In the genomic region with DNA sequence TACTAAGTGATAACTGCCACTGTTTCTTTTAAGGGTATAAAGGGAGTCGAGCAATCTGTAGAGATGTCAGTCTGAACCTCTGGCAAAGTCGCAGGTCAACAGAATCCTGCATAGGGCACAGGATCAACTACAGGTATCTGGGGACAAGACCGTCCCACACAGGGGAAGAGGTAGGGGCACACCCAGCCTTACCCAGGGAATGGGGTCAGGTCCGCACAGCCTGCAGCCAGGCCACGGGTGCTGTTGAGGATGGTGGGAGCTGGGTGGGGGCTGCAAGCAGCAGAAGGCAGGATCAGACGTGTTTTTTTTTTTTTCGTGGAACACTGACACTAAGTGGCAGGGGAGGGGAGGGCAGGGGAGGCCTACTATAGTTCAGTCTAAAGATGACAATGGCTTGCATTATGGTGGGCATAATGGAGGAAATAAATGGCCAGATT, we compare ENCODE assay signal across 1 cellular context.
TF ChIP-seq lines count a peak whose summit lies in the region.

No MANE protein-coding gene starts in this region.

TF ChIP-seq in SK-N-SH treated with all-trans-retinoic acid at 6 μM for 48 hours, 23 proteins besides CTCF, POLR2A, EP300 and RAD21 (continued from another document):
- TF ChIP-seq RARB (CRISPR knock-in tag; IDR thresholded peaks at IDR 0.05): no peak
- TF ChIP-seq, protein P1, sequence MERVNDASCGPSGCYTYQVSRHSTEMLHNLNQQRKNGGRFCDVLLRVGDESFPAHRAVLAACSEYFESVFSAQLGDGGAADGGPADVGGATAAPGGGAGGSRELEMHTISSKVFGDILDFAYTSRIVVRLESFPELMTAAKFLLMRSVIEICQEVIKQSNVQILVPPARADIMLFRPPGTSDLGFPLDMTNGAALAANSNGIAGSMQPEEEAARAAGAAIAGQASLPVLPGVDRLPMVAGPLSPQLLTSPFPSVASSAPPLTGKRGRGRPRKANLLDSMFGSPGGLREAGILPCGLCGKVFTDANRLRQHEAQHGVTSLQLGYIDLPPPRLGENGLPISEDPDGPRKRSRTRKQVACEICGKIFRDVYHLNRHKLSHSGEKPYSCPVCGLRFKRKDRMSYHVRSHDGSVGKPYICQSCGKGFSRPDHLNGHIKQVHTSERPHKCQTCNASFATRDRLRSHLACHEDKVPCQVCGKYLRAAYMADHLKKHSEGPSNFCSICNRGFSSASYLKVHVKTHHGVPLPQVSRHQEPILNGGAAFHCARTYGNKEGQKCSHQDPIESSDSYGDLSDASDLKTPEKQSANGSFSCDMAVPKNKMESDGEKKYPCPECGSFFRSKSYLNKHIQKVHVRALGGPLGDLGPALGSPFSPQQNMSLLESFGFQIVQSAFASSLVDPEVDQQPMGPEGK (CRISPR knock-in tag; IDR thresholded peaks at IDR 0.05; ENCODE audit: borderline replicate concordance): no peak
- no peak for TF ChIP-seq ESRRG (CRISPR knock-in tag; IDR thresholded peaks at IDR 0.05)
- no peak for TF ChIP-seq ZC3H10 (CRISPR knock-in tag; IDR thresholded peaks at IDR 0.05)
- no peak for TF ChIP-seq OSR1 (CRISPR knock-in tag; IDR thresholded peaks at IDR 0.05)
- no peak for TF ChIP-seq ARNTL (CRISPR knock-in tag; IDR thresholded peaks at IDR 0.05; ENCODE audit: borderline replicate concordance, low read depth)
- no peak for TF ChIP-seq TCF4 (CRISPR knock-in tag; IDR thresholded peaks at IDR 0.05; ENCODE audit: borderline replicate concordance)
- TF ChIP-seq, protein P2, sequence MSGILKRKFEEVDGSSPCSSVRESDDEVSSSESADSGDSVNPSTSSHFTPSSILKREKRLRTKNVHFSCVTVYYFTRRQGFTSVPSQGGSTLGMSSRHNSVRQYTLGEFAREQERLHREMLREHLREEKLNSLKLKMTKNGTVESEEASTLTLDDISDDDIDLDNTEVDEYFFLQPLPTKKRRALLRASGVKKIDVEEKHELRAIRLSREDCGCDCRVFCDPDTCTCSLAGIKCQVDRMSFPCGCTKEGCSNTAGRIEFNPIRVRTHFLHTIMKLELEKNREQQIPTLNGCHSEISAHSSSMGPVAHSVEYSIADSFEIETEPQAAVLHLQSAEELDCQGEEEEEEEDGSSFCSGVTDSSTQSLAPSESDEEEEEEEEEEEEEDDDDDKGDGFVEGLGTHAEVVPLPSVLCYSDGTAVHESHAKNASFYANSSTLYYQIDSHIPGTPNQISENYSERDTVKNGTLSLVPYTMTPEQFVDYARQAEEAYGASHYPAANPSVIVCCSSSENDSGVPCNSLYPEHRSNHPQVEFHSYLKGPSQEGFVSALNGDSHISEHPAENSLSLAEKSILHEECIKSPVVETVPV (CRISPR knock-in tag; IDR thresholded peaks at IDR 0.05): no peak
